In genomic region chrX:85517994-85518718, GRCh38 we compare ENCODE assay signal across 19 cellular contexts.
DNase-seq lines count a peak whose midpoint lies in the region; ATAC-seq and TF ChIP-seq lines count a peak whose summit lies in the region.
"Had no signal": no experiment of that assay in that cellular context is flagged by ENCODE, and none has a peak within 500 bp of the region (broad histone marks: within the 10 kb centered on the region; RNA-seq: fewer than 3 reads in every experiment).

No MANE protein-coding gene starts in this region.

- no peak overlapping the region for H2BK15ac ChIP-seq in mesendoderm (replicated peaks; ENCODE audit: low read depth)

- WGBS in mesendoderm (ENCODE audit: extremely low coverage, insufficient coverage, low lambda C conversion rate), result no CpG with 5 or more reads among the region's 2 CpGs

- no peaks in the 10 kb centered on the region for H3K79me2 ChIP-seq in mesendoderm (ENCODE audit: control insufficient read depth, insufficient read depth, low read length)

- CTCF ChIA-PET in A673 (lab: Charles Lee), result no interaction called here

- no peak overlapping the region for H4K8ac ChIP-seq in mesendoderm (ENCODE audit: low read depth, low read length)

- H3K9ac ChIP-seq in colonic mucosa (ENCODE audit: low read depth in 2 of 2, low read length in 2 of 2), result no peak overlapping the region
- H3K9ac ChIP-seq in mesendoderm (ENCODE audit: low read length), result no peak overlapping the region
- H3K9ac ChIP-seq: BLaER1 treated with 17β-estradiol and CSF1 and Interleukin-3, amounts not matched to agents 10 nM and 100 nM had no signal

- no TSS peak for BruUV-seq in A673 (replicated peaks; lab: Mats Ljungman, UMichigan)

- POLR2A ChIA-PET in A673 (lab: Charles Lee; ENCODE audit: low non-redundant PET), result no interaction called here

- H2AK5ac ChIP-seq in mesendoderm (ENCODE audit: low read length), result no peak overlapping the region

- no peak overlapping the region for H3K27ac ChIP-seq in colonic mucosa
- H3K27ac ChIP-seq in foreskin keratinocyte, result peak overlapping the region; percentile 98
- H3K27ac ChIP-seq in mesendoderm (ENCODE audit: low read depth, low read length), result no peak overlapping the region
- no peak overlapping the region for H3K27ac ChIP-seq in A673 (ENCODE audit: low read depth, low read length, poor library complexity, severe bottlenecking)
- H3K27ac ChIP-seq: BLaER1 treated with 17β-estradiol and CSF1 and Interleukin-3, amounts not matched to agents 10 nM and 100 nM had no signal

- no peak overlapping the region for H4K5ac ChIP-seq in mesendoderm (ENCODE audit: low read length)

- H3K56ac ChIP-seq in mesendoderm (ENCODE audit: low read length), result no peak overlapping the region

- DNase-seq in colonic mucosa, result peak; percentile 19
- no peak for DNase-seq in foreskin keratinocyte
- DNase-seq in NCI-H1417 treated with DMSO at 0.1 percent for 48 hours (lab: John Stamatoyannopoulos, UW), result no peak
- no peak for DNase-seq in mesendoderm
- no peak for DNase-seq in ACHN
- no peak for DNase-seq in A673 (ENCODE audit: low spot score)
- DNase-seq: AML-193; BE2C; Calu3; CD4-positive, alpha-beta T cell; COR-L47; DMS79 treated with DMSO at 0.1 percent for 48 hours; GF-D8; GOT3; HFFc6 had no signal

- H3K4me1 Mint-ChIP-seq in nephron, result peaks cover 5% of the 10 kb centered on the region
- H3K4me1 Mint-ChIP-seq: CD14-positive monocyte had no signal

- H3K4me1 ChIP-seq in colonic mucosa (no peaks in the 10 kb centered on the region), foreskin keratinocyte (peaks cover 12% of the 10 kb centered on the region), mesendoderm (ENCODE audit: control insufficient read depth, low read depth, low read length) (no peaks in the 10 kb centered on the region), A673 (ENCODE audit: insufficient read depth, low read length, poor library complexity, severe bottlenecking) (no peaks in the 10 kb centered on the region)
- H3K4me1 ChIP-seq: BE2C; BLaER1 treated with 17β-estradiol and CSF1 and Interleukin-3, amounts not matched to agents 10 nM and 100 nM; HAP-1 had no signal

- H3K9me3 Mint-ChIP-seq in nephron, result peaks cover 3% of the 10 kb centered on the region
- H3K9me3 Mint-ChIP-seq: CD4-positive, alpha-beta T cell had no signal

- H3K27me3 ChIP-seq in colonic mucosa (no peaks in the 10 kb centered on the region), foreskin keratinocyte (no peaks in the 10 kb centered on the region), mesendoderm (ENCODE audit: insufficient read depth, low read length, poor library complexity) (no peaks in the 10 kb centered on the region), A673 (replicated peaks; ENCODE audit: insufficient read depth, low read depth, low read length, poor library complexity) (no peaks in the 10 kb centered on the region)
- H3K27me3 ChIP-seq: BE2C had no signal

- no peak overlapping the region for H2BK120ac ChIP-seq in mesendoderm (ENCODE audit: low read depth, low read length)

- no peak overlapping the region for H2BK5ac ChIP-seq in mesendoderm (ENCODE audit: low read length)

- H3K18ac ChIP-seq in mesendoderm (ENCODE audit: low read length), result no peak overlapping the region

- no peaks in the 10 kb centered on the region for H3K79me1 ChIP-seq in mesendoderm (ENCODE audit: low read length)

- H3K4ac ChIP-seq in mesendoderm (ENCODE audit: low read depth, low read length), result no peak overlapping the region

- no peaks in the 10 kb centered on the region for H3K27me3 Mint-ChIP-seq in nephron (ENCODE audit: low read depth)
- H3K27me3 Mint-ChIP-seq: CD4-positive, alpha-beta T cell had no signal

- in situ Hi-C loops in ACHN (cut with HindIII; ENCODE audit: low pct_ligation_motif_present, low pct_unique_long_range_greater_than_20kb, low sequenced_read_pairs), result no loop called here

- ATAC-seq in foreskin keratinocyte, result no peak

- TF ChIP-seq CTCF in colonic mucosa (IDR thresholded peaks at IDR 0.05) (no peak), foreskin keratinocyte (conservative IDR thresholded peaks at IDR 0.05) (no peak), nephron (IDR thresholded peaks at IDR 0.05; ENCODE audit: unreplicated experiment in 3 of 3) (no peak), A673 (conservative IDR thresholded peaks at IDR 0.05; ENCODE audit: low read depth, low read length) (no peak)

- H3K4me3 Mint-ChIP-seq in nephron, result no peak overlapping the region
- H3K4me3 Mint-ChIP-seq: CD14-positive monocyte; CD4-positive, alpha-beta T cell; HFFc6 had no signal

- no peak overlapping the region for H3K4me2 ChIP-seq in mesendoderm (ENCODE audit: low read length)
- H3K4me2 ChIP-seq: BLaER1 treated with 17β-estradiol and CSF1 and Interleukin-3, amounts not matched to agents 10 nM and 100 nM had no signal

- no peak overlapping the region for H3K23ac ChIP-seq in mesendoderm (ENCODE audit: low read length)

- H3K27ac Mint-ChIP-seq in nephron, result peak overlapping the region in 2 of 3 experiments; percentile 42 to 58
- H3K27ac Mint-ChIP-seq: CD14-positive monocyte; CD4-positive, alpha-beta T cell; HFFc6 had no signal

- intact Hi-C loops in colonic mucosa (cut with DNase I), result no loop called here
- intact Hi-C loops in A673 (cut with micrococcal nuclease; ENCODE audit: unreplicated experiment), result no loop called here

- no peaks in the 10 kb centered on the region for H3K36me3 Mint-ChIP-seq in nephron (ENCODE audit: low read depth)
- H3K36me3 Mint-ChIP-seq: CD14-positive monocyte had no signal

- H3K36me3 ChIP-seq in colonic mucosa (no peaks in the 10 kb centered on the region), mesendoderm (ENCODE audit: control insufficient read depth, insufficient read depth, low read length) (no peaks in the 10 kb centered on the region), A673 (ENCODE audit: insufficient read depth, low read length, poor library complexity, severe bottlenecking) (no peaks in the 10 kb centered on the region)
- H3K36me3 ChIP-seq: BE2C; BLaER1 treated with 17β-estradiol and CSF1 and Interleukin-3, amounts not matched to agents 10 nM and 100 nM; HAP-1 had no signal

- H3K4me3 ChIP-seq in colonic mucosa (no peak overlapping the region), mesendoderm (ENCODE audit: low read length) (no peak overlapping the region), A673 (ENCODE audit: low read depth, low read length, poor library complexity, severe bottlenecking) (no peak overlapping the region)
- H3K4me3 ChIP-seq: BLaER1 treated with 17β-estradiol and CSF1 and Interleukin-3, amounts not matched to agents 10 nM and 100 nM; HAP-1 had no signal

- H3K9me3 ChIP-seq in colonic mucosa, result no peaks in the 10 kb centered on the region
- no peaks in the 10 kb centered on the region for H3K9me3 ChIP-seq in A673 (ENCODE audit: low read depth, low read length, poor library complexity, severe bottlenecking)
- H3K9me3 ChIP-seq: BE2C, HAP-1 had no signal
